In genomic region chr10:124707546-124707945, GRCh38 we compare ENCODE assay signal across 12 cellular contexts. TPM values are rescaled to one million over a fixed set of nuclear protein-coding genes. Genes with fewer than 3 reads are reported as not detected.
DNase-seq lines count a peak whose midpoint lies in the region; ATAC-seq, FAIRE-seq and TF ChIP-seq lines count a peak whose summit lies in the region.
"Had no signal": no experiment of that assay in that cellular context is flagged by ENCODE, and none has a peak within 500 bp of the region (broad histone marks: within the 10 kb centered on the region; RNA-seq: fewer than 3 reads in every experiment).

No MANE protein-coding gene starts in this region.

- H3K27me3 Mint-ChIP-seq in CD4-positive, alpha-beta memory T cell: no peaks in the 10 kb centered on the region

- peaks cover 97% of the 10 kb centered on the region for H3K4me1 ChIP-seq in CD4-positive, alpha-beta memory T cell (ENCODE audit: insufficient read depth, low read length)
- H3K4me1 ChIP-seq in esophagus squamous epithelium (peaks cover 61 to 99% (median 86%) of the 10 kb centered on the region in 3 donors), gastrocnemius medialis (peaks cover 85 to 92% of the 10 kb centered on the region in 2 donors), mesendoderm (ENCODE audit: control insufficient read depth, low read depth, low read length) (peaks cover 7% of the 10 kb centered on the region)

- TF ChIP-seq POLR2A in esophagus squamous epithelium (IDR thresholded peaks at IDR 0.05) (no peak), gastrocnemius medialis (IDR thresholded peaks at IDR 0.05) (no peak), GM12891 (IDR thresholded peaks at IDR 0.05; ENCODE audit: low read depth, low read length) (no peak)

- intact Hi-C loops in CD4-positive, alpha-beta memory T cell (cut with micrococcal nuclease): no loop called here
- intact Hi-C loops in esophagus squamous epithelium (cut with DNase I) (no loop called here), gastrocnemius medialis (cut with DNase I; ENCODE audit: low total_unique reads) (no loop called here)

- H3K4me3 Mint-ChIP-seq in CD4-positive, alpha-beta memory T cell: peak overlapping the region in 7 of 8 donors; percentile 43 to 84 (median 60)

- no peak overlapping the region for H2BK15ac ChIP-seq in mesendoderm (replicated peaks; ENCODE audit: low read depth)

- no peak for FAIRE-seq in GM12891 (lab: Jason Lieb, UNC)

- H3K4me3 ChIP-seq in CD4-positive, alpha-beta memory T cell (ENCODE audit: low read length in 2 of 2): no peak overlapping the region
- H3K4me3 ChIP-seq in esophagus squamous epithelium (no peak overlapping the region), gastrocnemius medialis (no peak overlapping the region), mesendoderm (ENCODE audit: low read length) (no peak overlapping the region)

- TF ChIP-seq CTCF in esophagus squamous epithelium (IDR thresholded peaks at IDR 0.05): no peak
- no peak for TF ChIP-seq CTCF in gastrocnemius medialis (IDR thresholded peaks at IDR 0.05 in 4 of 5, conservative IDR thresholded peaks at IDR 0.05 in 1 of 5)

- no peak overlapping the region for H2AK5ac ChIP-seq in mesendoderm (ENCODE audit: low read length)

- H2BK5ac ChIP-seq in mesendoderm (ENCODE audit: low read length): no peak overlapping the region

- no peak overlapping the region for H3K9ac ChIP-seq in mesendoderm (ENCODE audit: low read length)

- H3K9me3 Mint-ChIP-seq in CD4-positive, alpha-beta memory T cell: no peaks in the 10 kb centered on the region

- H3K4ac ChIP-seq in mesendoderm (ENCODE audit: low read depth, low read length): no peak overlapping the region

- in situ Hi-C loops in gastrocnemius medialis (cut with MboI; ENCODE audit: low sequenced_read_pairs in 4 of 4): no loop called here

- peak overlapping the region; percentile 90 for H3K27ac ChIP-seq in CD4-positive, alpha-beta memory T cell (ENCODE audit: low read depth, low read length)
- H3K27ac ChIP-seq in esophagus squamous epithelium (peak overlapping the region in 3 of 4 donors; percentile 82 to 91 (median 83)), gastrocnemius medialis (peak overlapping the region; percentile 93 to 98 (median 96)), mesendoderm (ENCODE audit: low read depth, low read length) (no peak overlapping the region)

- no peaks in the 10 kb centered on the region for H3K9me3 ChIP-seq in CD4-positive, alpha-beta memory T cell (ENCODE audit: control insufficient read depth in 1 of 2, low read length in 2 of 2)
- H3K9me3 ChIP-seq in esophagus squamous epithelium (no peaks in the 10 kb centered on the region), gastrocnemius medialis (no peaks in the 10 kb centered on the region)

- peaks cover 18% of the 10 kb centered on the region for H3K36me3 ChIP-seq in CD4-positive, alpha-beta memory T cell (ENCODE audit: insufficient read depth, low read length)
- H3K36me3 ChIP-seq in esophagus squamous epithelium: peaks cover 0 to 44% (median 5%) of the 10 kb centered on the region in 3 donors
- H3K36me3 ChIP-seq in gastrocnemius medialis: no peaks in the 10 kb centered on the region
- no peaks in the 10 kb centered on the region for H3K36me3 ChIP-seq in mesendoderm (ENCODE audit: control insufficient read depth, insufficient read depth, low read length)

- peaks cover 75 to 93% (median 86%) of the 10 kb centered on the region in 4 donors for H3K4me1 Mint-ChIP-seq in CD4-positive, alpha-beta memory T cell

- peaks cover 13% of the 10 kb centered on the region for H3K79me1 ChIP-seq in mesendoderm (ENCODE audit: low read length)

- no peak overlapping the region for H3K4me2 ChIP-seq in mesendoderm (ENCODE audit: low read length)

- H3K36me3 Mint-ChIP-seq in CD4-positive, alpha-beta memory T cell: peaks cover 22 to 42% of the 10 kb centered on the region in 2 donors

- H3K27ac Mint-ChIP-seq in CD4-positive, alpha-beta memory T cell: peak overlapping the region; percentile 86 to 97 (median 95)

- POLR2A ChIA-PET in CD4-positive, alpha-beta memory T cell (lab: Charles Lee; ENCODE audit: partially characterized antibody): interaction anchor here (0.8 to 15.3 kb wide), 10 partner anchors 10 to 71 kb away, joined by 3 to 544 read pairs (median 16); no protein-coding TSS in a partner anchor

- no peak overlapping the region for H3K56ac ChIP-seq in mesendoderm (ENCODE audit: low read length)

- CTCF ChIA-PET in CD4-positive, alpha-beta memory T cell (lab: Charles Lee; ENCODE audit: partially characterized antibody): interaction anchor here (0.8 to 11.1 kb wide), 13 partner anchors 8 to 169 kb away, joined by 3 to 201 read pairs (median 5); no protein-coding TSS in a partner anchor

- 75 to 93% methylated on average over 9 of the region's 9 CpGs for WGBS in esophagus squamous epithelium, 2 donors
- no CpG with 5 or more reads among the region's 9 CpGs for WGBS in mesendoderm (ENCODE audit: extremely low coverage, insufficient coverage, low lambda C conversion rate)

- H3K18ac ChIP-seq in mesendoderm (ENCODE audit: low read length): no peak overlapping the region

- DNase-seq in CD4-positive, alpha-beta memory T cell: peak in 1 of 5 donors; percentile 12
- DNase-seq in SKM-1 (lab: John Stamatoyannopoulos, UW; ENCODE audit: unreplicated experiment) (peak; percentile 45), esophagus squamous epithelium (lab: John Stamatoyannopoulos, UW) (no peak), gastrocnemius medialis (no peak), NCI-H2171 (lab: John Stamatoyannopoulos, UW) (no peak), mesendoderm (no peak), GM12891 (ENCODE audit: insufficient read length, low spot score) (no peak)
- DNase-seq: activated naive CD4-positive, alpha-beta T cell; HCEC 1CT; KG1 had no signal

- peaks cover 2% of the 10 kb centered on the region for H3K79me2 ChIP-seq in mesendoderm (ENCODE audit: control insufficient read depth, insufficient read depth, low read length)

- no peak for ATAC-seq in gastrocnemius medialis
- ATAC-seq in HG02678 (IDR thresholded peaks at IDR 0.05; ENCODE audit: unreplicated experiment): no peak
- ATAC-seq: Panc1 had no signal

- H3K23ac ChIP-seq in mesendoderm (ENCODE audit: low read length): no peak overlapping the region

- H4K8ac ChIP-seq in mesendoderm (ENCODE audit: low read depth, low read length): no peak overlapping the region

- H3K27me3 ChIP-seq in CD4-positive, alpha-beta memory T cell (ENCODE audit: insufficient read depth, low read length): no peaks in the 10 kb centered on the region
- H3K27me3 ChIP-seq in esophagus squamous epithelium: no peaks in the 10 kb centered on the region
- H3K27me3 ChIP-seq in gastrocnemius medialis: no peaks in the 10 kb centered on the region
- no peaks in the 10 kb centered on the region for H3K27me3 ChIP-seq in mesendoderm (ENCODE audit: insufficient read depth, low read length, poor library complexity)

- no peak overlapping the region for H4K5ac ChIP-seq in mesendoderm (ENCODE audit: low read length)

- H2BK120ac ChIP-seq in mesendoderm (ENCODE audit: low read depth, low read length): no peak overlapping the region

TF ChIP-seq in GM12891, 5 proteins besides CTCF, POLR2A, EP300 and RAD21:
- no peak for TF ChIP-seq PAX5 (IDR thresholded peaks at IDR 0.05; ENCODE audit: insufficient read depth, low read length, severe bottlenecking)
- no peak for TF ChIP-seq POU2F2 (IDR thresholded peaks at IDR 0.05; ENCODE audit: low read depth, low read length)
- TF ChIP-seq POLR2AphosphoS5 (IDR thresholded peaks at IDR 0.05; ENCODE audit: low read depth, low read length): no peak
- TF ChIP-seq SPI1 (IDR thresholded peaks at IDR 0.05; ENCODE audit: low read depth, low read length): no peak
- no peak for TF ChIP-seq TAF1 (IDR thresholded peaks at IDR 0.05; ENCODE audit: low read depth, low read length)

RNA-seq across cellular contexts. Expression of gene FAM53B, which starts 36.6 kb away (rescaled TPM):
- total RNA-seq in CD4-positive, alpha-beta memory T cell: 10 to 100 TPM; 57.3 to 60.7 TPM
- polyA plus RNA-seq in CD4-positive, alpha-beta memory T cell: 10 to 100 TPM in 1 of 2 donors, 1 to 10 TPM in 1; 7.3 to 42.5 TPM
- total RNA-seq in esophagus squamous epithelium (10 to 100 TPM; 27.4 to 54.2 (median 31.5) TPM), gastrocnemius medialis (100 to 1,000 TPM; 140 to 253 (median 192) TPM)
- polyA plus RNA-seq in mesendoderm (2013, experiment 1 of 2): 9.4 TPM
- polyA plus RNA-seq in mesendoderm (2013, experiment 2 of 2): 9.3 TPM
- polyA plus RNA-seq in GM12891 (2012; ENCODE audit: low read depth, missing spikeins): 8.0 TPM
